16 cellular contexts compared by ENCODE assay signal in the genomic region with DNA sequence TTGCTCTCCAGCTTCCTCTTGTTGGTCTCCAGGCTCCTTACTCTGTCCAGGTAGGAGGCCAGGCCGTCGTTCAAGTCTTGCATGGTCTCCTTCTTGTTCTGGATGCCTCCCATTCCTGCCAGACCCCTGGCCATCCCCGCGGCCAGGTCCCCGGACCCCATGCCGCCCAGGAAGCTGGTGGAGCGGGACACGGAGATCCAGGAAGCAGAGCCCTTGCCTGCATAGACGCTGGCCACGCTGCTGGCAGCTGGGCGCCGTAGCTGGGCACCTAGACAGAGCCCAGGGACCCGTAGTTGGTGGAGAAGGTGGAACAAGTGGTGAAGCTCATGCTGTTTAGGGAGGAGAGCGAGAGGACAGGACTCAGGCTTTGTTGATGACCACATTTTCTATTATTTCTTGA.
A peak's percentile ranks its signal among the peaks of the same experiment; 100 is the strongest.
DNase-seq lines count a peak whose midpoint lies in the region; ATAC-seq and TF ChIP-seq lines count a peak whose summit lies in the region.
"Had no signal": no experiment of that assay in that cellular context is flagged by ENCODE, and none has a peak within 500 bp of the region (broad histone marks: within the 10 kb centered on the region; RNA-seq: fewer than 3 reads in every experiment).

No MANE protein-coding gene starts in this region.

- H3K4me3 ChIP-seq in Karpas-422 (ENCODE audit: low read length) (no peak overlapping the region), neuronal stem cell (ENCODE audit: low read length in 2 of 2) (no peak overlapping the region), upper lobe of right lung (no peak overlapping the region)
- H3K4me3 ChIP-seq: BLaER1 treated with 17β-estradiol and CSF1 and Interleukin-3, amounts not matched to agents 10 nM and 100 nM had no signal

- no peak overlapping the region for H3K14ac ChIP-seq in neuronal stem cell (ENCODE audit: low read length)

- WGBS in neuronal stem cell (ENCODE audit: extremely low coverage in 2 of 2, insufficient read length in 2 of 2, insufficient replicate concordance in 1 of 2), 2 donors: no CpG with 5 or more reads among the region's 14 CpGs

- no peaks in the 10 kb centered on the region for H3K27me3 ChIP-seq in Karpas-422 (ENCODE audit: low read length)
- no peaks in the 10 kb centered on the region for H3K27me3 ChIP-seq in neuronal stem cell (ENCODE audit: control insufficient read depth in 3 of 3, insufficient read depth in 3 of 3, low read depth in 1 of 3, low read length in 3 of 3)
- H3K27me3 ChIP-seq in upper lobe of right lung: no peaks in the 10 kb centered on the region
- H3K27me3 ChIP-seq: BLaER1 treated with 17β-estradiol and CSF1 and Interleukin-3, amounts not matched to agents 10 nM and 100 nM had no signal

- H3K4ac ChIP-seq in neuronal stem cell (ENCODE audit: low read length): no peak overlapping the region

- no peaks in the 10 kb centered on the region for H3K9me3 Mint-ChIP-seq in chondrocyte (ENCODE audit: low read depth)

- H3K27me3 Mint-ChIP-seq in chondrocyte (ENCODE audit: low read depth): no peaks in the 10 kb centered on the region
- H3K27me3 Mint-ChIP-seq: B cell; CD4-positive, CD25-positive, alpha-beta regulatory T cell; IgD-negative memory B cell had no signal

- H2BK12ac ChIP-seq in neuronal stem cell (ENCODE audit: low read length): no peak overlapping the region

- H3K4me2 ChIP-seq in Karpas-422 (ENCODE audit: low read depth, low read length, poor library complexity, severe bottlenecking): no peak overlapping the region
- H3K4me2 ChIP-seq in neuronal stem cell (ENCODE audit: insufficient read depth, low read length, poor library complexity, severe bottlenecking): no peak overlapping the region
- H3K4me2 ChIP-seq: BLaER1 treated with 17β-estradiol and CSF1 and Interleukin-3, amounts not matched to agents 10 nM and 100 nM had no signal

- ATAC-seq in upper lobe of right lung (no peak), GM21390 (IDR thresholded peaks at IDR 0.05; ENCODE audit: unreplicated experiment) (no peak)
- ATAC-seq: HCT116, HepG2 had no signal

- no peaks in the 10 kb centered on the region for H3K79me1 ChIP-seq in neuronal stem cell (ENCODE audit: low read depth, low read length)

- H4K20me1 ChIP-seq in Karpas-422 (ENCODE audit: insufficient read depth, low read depth, low read length): no peaks in the 10 kb centered on the region
- H4K20me1 ChIP-seq: BLaER1 treated with 17β-estradiol and CSF1 and Interleukin-3, amounts not matched to agents 10 nM and 100 nM had no signal

- H2AFZ ChIP-seq in Karpas-422 (ENCODE audit: low read length): peak overlapping the region; percentile 36; the same call in 1 of the 2 replicates
- H2AFZ ChIP-seq in neuronal stem cell (ENCODE audit: low read length): no peak overlapping the region

- DNase-seq in Karpas-422 (no peak), chondrocyte (ENCODE audit: low spot score) (peak; percentile 76), neuronal stem cell (ENCODE audit: low spot score) (no peak), upper lobe of right lung (peak; percentile 29)
- DNase-seq in stimulated activated CD4-positive, alpha-beta T cell treated with anti-CD3 and anti-CD28 coated beads, Interleukin-15, amount 100 ng/mL, for 24 hours: no peak
- DNase-seq: Caco-2; CD4-positive, CD25-positive, alpha-beta regulatory T cell; GOT3; H7; HFFc6 had no signal

- H3K9me2 ChIP-seq in Karpas-422 (replicated peaks; ENCODE audit: insufficient read depth, low read length): no peaks in the 10 kb centered on the region

- H2AK5ac ChIP-seq in neuronal stem cell (ENCODE audit: low read depth, low read length): no peak overlapping the region

- H2BK5ac ChIP-seq in neuronal stem cell (ENCODE audit: low read length): no peak overlapping the region

- H2BK15ac ChIP-seq in neuronal stem cell (ENCODE audit: low read length): no peak overlapping the region

- H3K9me3 ChIP-seq in Karpas-422 (ENCODE audit: low read length): peaks cover 20% of the 10 kb centered on the region
- H3K9me3 ChIP-seq in neuronal stem cell (replicated peaks in 1 of 2; ENCODE audit: control insufficient read depth in 2 of 2, insufficient read depth in 1 of 2, low read depth in 1 of 2, low read length in 2 of 2): no peaks in the 10 kb centered on the region
- H3K9me3 ChIP-seq in upper lobe of right lung: no peaks in the 10 kb centered on the region
- H3K9me3 ChIP-seq: Caco-2 had no signal

- H3K27ac ChIP-seq in Karpas-422 (ENCODE audit: low read length) (no peak overlapping the region), neuronal stem cell (replicated peaks; ENCODE audit: low read length) (no peak overlapping the region), upper lobe of right lung (no peak overlapping the region)
- H3K27ac ChIP-seq: BLaER1 treated with 17β-estradiol and CSF1 and Interleukin-3, amounts not matched to agents 10 nM and 100 nM had no signal

- no peak overlapping the region for H3K27ac Mint-ChIP-seq in chondrocyte (ENCODE audit: unreplicated experiment)
- H3K27ac Mint-ChIP-seq: B cell, HFFc6, IgD-negative memory B cell had no signal

- TF ChIP-seq CTCF in chondrocyte (IDR thresholded peaks at IDR 0.05) (no peak), upper lobe of right lung (IDR thresholded peaks at IDR 0.05) (no peak)

- no peak overlapping the region for H2BK120ac ChIP-seq in neuronal stem cell (ENCODE audit: low read depth, low read length)

- no peaks in the 10 kb centered on the region for H3K4me1 Mint-ChIP-seq in chondrocyte (ENCODE audit: low read depth)
- H3K4me1 Mint-ChIP-seq: B cell; CD4-positive, CD25-positive, alpha-beta regulatory T cell; IgD-negative memory B cell had no signal

- H3K79me2 ChIP-seq in Karpas-422 (ENCODE audit: low read length): no peaks in the 10 kb centered on the region

- H3K36me3 ChIP-seq in Karpas-422 (ENCODE audit: insufficient read depth, low read length) (no peaks in the 10 kb centered on the region), neuronal stem cell (replicated peaks in 1 of 2; ENCODE audit: control insufficient read depth in 2 of 2, insufficient read depth in 2 of 2, low read length in 2 of 2) (no peaks in the 10 kb centered on the region), upper lobe of right lung (no peaks in the 10 kb centered on the region)
- H3K36me3 ChIP-seq: BLaER1 treated with 17β-estradiol and CSF1 and Interleukin-3, amounts not matched to agents 10 nM and 100 nM had no signal

- intact Hi-C loops in upper lobe of right lung (cut with DNase I): no loop called here

- no peak overlapping the region for H3K4me3 Mint-ChIP-seq in chondrocyte (ENCODE audit: unreplicated experiment)
- H3K4me3 Mint-ChIP-seq: B cell; CD4-positive, CD25-positive, alpha-beta regulatory T cell; HFFc6; IgD-negative memory B cell had no signal

- H3K4me1 ChIP-seq in Karpas-422 (ENCODE audit: low read length) (no peaks in the 10 kb centered on the region), neuronal stem cell (ENCODE audit: control insufficient read depth in 2 of 2, insufficient read depth in 1 of 2, low read depth in 1 of 2, low read length in 2 of 2) (no peaks in the 10 kb centered on the region), upper lobe of right lung (no peaks in the 10 kb centered on the region)
- H3K4me1 ChIP-seq: Caco-2 had no signal

- no peak overlapping the region for H4K8ac ChIP-seq in neuronal stem cell (ENCODE audit: low read depth, low read length)

- H4K91ac ChIP-seq in neuronal stem cell (ENCODE audit: low read depth, low read length, poor library complexity): no peak overlapping the region

- no peak overlapping the region for H3K9ac ChIP-seq in Karpas-422 (ENCODE audit: low read length)
- no peak overlapping the region for H3K9ac ChIP-seq in neuronal stem cell (ENCODE audit: low read depth, low read length, poor library complexity)
- H3K9ac ChIP-seq: BLaER1 treated with 17β-estradiol and CSF1 and Interleukin-3, amounts not matched to agents 10 nM and 100 nM had no signal

- H3K36me3 Mint-ChIP-seq in chondrocyte (ENCODE audit: low read depth): no peaks in the 10 kb centered on the region
- H3K36me3 Mint-ChIP-seq: CD4-positive, CD25-positive, alpha-beta regulatory T cell; IgD-negative memory B cell had no signal

- H3K18ac ChIP-seq in neuronal stem cell (ENCODE audit: low read length): no peak overlapping the region

- H3K23ac ChIP-seq in neuronal stem cell (ENCODE audit: low read depth, low read length, poor library complexity): peak overlapping the region; percentile 67

Comparison
In these comparisons a context has a peak if more than half of its experiments do, and no peak if none do; other contexts are left out.
1. DNase-seq: peak in chondrocyte (single experiment) and upper lobe of right lung (single experiment); none in Karpas-422 (single experiment), neuronal stem cell (single experiment) and stimulated activated CD4-positive, alpha-beta T cell treated with anti-CD3 and anti-CD28 coated beads, Interleukin-15, amount 100 ng/mL, for 24 hours (single experiment).